In the genomic region with DNA sequence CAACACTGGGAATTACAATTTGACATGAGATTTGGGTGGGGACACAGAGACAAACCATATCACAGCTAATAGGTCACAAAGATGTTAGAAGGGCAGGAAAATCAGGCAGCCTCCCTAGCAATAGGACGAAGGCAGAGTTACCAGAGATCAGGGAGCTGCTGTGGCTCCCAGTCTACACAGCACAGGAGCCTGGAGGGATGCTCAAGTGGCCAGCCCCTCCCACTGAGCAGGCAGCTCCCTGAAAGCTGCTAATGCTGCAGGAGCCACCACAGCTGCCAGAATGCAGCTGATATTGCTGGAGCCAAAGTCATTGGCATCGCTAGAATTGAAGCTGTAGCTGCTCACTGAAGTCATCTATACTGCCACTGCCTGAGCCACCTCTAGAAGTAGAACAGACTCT, we compare ENCODE assay signal across 16 cellular contexts. TPM values are rescaled to one million over a fixed set of nuclear protein-coding genes. Genes with fewer than 3 reads are reported as not detected.
A peak's percentile ranks its signal among the peaks of the same experiment; 100 is the strongest.
DNase-seq lines count a peak whose midpoint lies in the region; ATAC-seq and TF ChIP-seq lines count a peak whose summit lies in the region.
"Had no signal": no experiment of that assay in that cellular context is flagged by ENCODE, and none has a peak within 500 bp of the region (broad histone marks: within the 10 kb centered on the region; RNA-seq: fewer than 3 reads in every experiment).

No MANE protein-coding gene starts in this region.

- H3K27me3 ChIP-seq in BLaER1 (no peaks in the 10 kb centered on the region), GM23338 (ENCODE audit: insufficient read depth) (no peaks in the 10 kb centered on the region)

- POLR2A ChIA-PET in WTC11 (lab: Charles Lee): no interaction called here

- H3K36me3 Mint-ChIP-seq in GM23338 (ENCODE audit: low read depth) (no peaks in the 10 kb centered on the region), WTC11 (no peaks in the 10 kb centered on the region)
- H3K36me3 Mint-ChIP-seq: IgD-negative memory B cell had no signal

- H4K20me1 ChIP-seq in BLaER1 (no peaks in the 10 kb centered on the region), GM23338 (replicated peaks; ENCODE audit: insufficient read depth) (no peaks in the 10 kb centered on the region)

- H3K9ac ChIP-seq in BLaER1: no peak overlapping the region

- H3K4me3 Mint-ChIP-seq in GM23338: no peak overlapping the region
- no peak overlapping the region for H3K4me3 Mint-ChIP-seq in WTC11
- H3K4me3 Mint-ChIP-seq: IgD-negative memory B cell had no signal

- no peak overlapping the region for H3K4me3 ChIP-seq in BLaER1
- H3K4me3 ChIP-seq in GM23338: no peak overlapping the region
- H3K4me3 ChIP-seq: A549, GM12878, HAP-1 had no signal

- H2AFZ ChIP-seq in GM23338: no peak overlapping the region

- no peaks in the 10 kb centered on the region for H3K9me2 ChIP-seq in GM23338 (ENCODE audit: insufficient read depth)

- H3K4me1 ChIP-seq in BLaER1 (peaks cover 28% of the 10 kb centered on the region), GM23338 (ENCODE audit: insufficient read depth) (peaks cover 10% of the 10 kb centered on the region; the same call in 1 of the 2 replicates)
- H3K4me1 ChIP-seq: A549, HAP-1 had no signal

- no peak for TF ChIP-seq CTCF in GM23338 (conservative IDR thresholded peaks at IDR 0.05; ENCODE audit: low read depth in 2 of 2)
- no peak for TF ChIP-seq CTCF in WTC11 (IDR thresholded peaks at IDR 0.05)
- TF ChIP-seq CTCF in GM10266 (IDR thresholded peaks at IDR 0.05; ENCODE audit: control insufficient read depth, insufficient read depth, low read depth, missing control alignments): no peak

- H3K4me2 ChIP-seq in BLaER1: peak overlapping the region; percentile 4; the same call in 1 of the 2 replicates
- no peak overlapping the region for H3K4me2 ChIP-seq in GM23338
- H3K4me2 ChIP-seq: A549 had no signal

- H3K27me3 Mint-ChIP-seq in GM23338 (ENCODE audit: insufficient read depth, low read depth, poor library complexity) (no peaks in the 10 kb centered on the region), WTC11 (ENCODE audit: low read depth) (no peaks in the 10 kb centered on the region)

- H3K36me3 ChIP-seq in BLaER1 (no peaks in the 10 kb centered on the region), GM23338 (ENCODE audit: insufficient read depth) (no peaks in the 10 kb centered on the region)
- H3K36me3 ChIP-seq: HAP-1 had no signal

- no peaks in the 10 kb centered on the region for H3K79me2 ChIP-seq in GM23338 (replicated peaks; ENCODE audit: insufficient read depth)

- H3K9me3 Mint-ChIP-seq in GM23338 (no peaks in the 10 kb centered on the region), WTC11 (no peaks in the 10 kb centered on the region)
- H3K9me3 Mint-ChIP-seq: IgD-negative memory B cell had no signal

- no peak overlapping the region for H3K27ac ChIP-seq in BLaER1
- H3K27ac ChIP-seq in GM23338 (ENCODE audit: low read depth): no peak overlapping the region
- H3K27ac ChIP-seq: A549 had no signal

- H3K9me3 ChIP-seq in BLaER1: no peaks in the 10 kb centered on the region
- H3K9me3 ChIP-seq: A549, HAP-1 had no signal

- H3K27ac Mint-ChIP-seq in GM23338 (no peak overlapping the region), WTC11 (no peak overlapping the region)
- H3K27ac Mint-ChIP-seq: IgD-negative memory B cell had no signal

- H3K4me1 Mint-ChIP-seq in GM23338: peaks cover 9% of the 10 kb centered on the region; the same call in 2 of the 3 replicates
- peaks cover 12% of the 10 kb centered on the region for H3K4me1 Mint-ChIP-seq in WTC11
- H3K4me1 Mint-ChIP-seq: IgD-negative memory B cell had no signal

- CTCF ChIA-PET in WTC11 (lab: Charles Lee): interaction anchor here (0.8 kb wide), 1 partner anchor 116 kb away, joined by 3 read pairs; no protein-coding TSS in a partner anchor

- DNase-seq in GM23338 (ENCODE audit: low spot score) (peak; percentile 39), WTC11 (ENCODE audit: low spot score) (peak; percentile 27), iPS-NIHi7 (ENCODE audit: extremely low spot score) (peak; percentile 16), SIG-M5 treated with dmso at 0.1 percent for 504 hours (lab: John Stamatoyannopoulos, UW; ENCODE audit: unreplicated experiment) (no peak), GM10266 (ENCODE audit: extremely low spot score) (no peak), cerebellar cortex (ENCODE audit: low spot score) (no peak)
- DNase-seq: DMS53, GOT3 had no signal

- H3F3A ChIP-seq in GM23338 (replicated peaks; ENCODE audit: low read depth): no peaks in the 10 kb centered on the region

- ATAC-seq in GM23338 (peak; percentile 84), WTC11 (peak; percentile 64)
- ATAC-seq: A549, GM12878 had no signal

TF ChIP-seq in GM23338, 12 proteins besides CTCF, POLR2A, EP300 and RAD21 (continues in another document):
- no peak for TF ChIP-seq ZNF114 (CRISPR knock-in tag; IDR thresholded peaks at IDR 0.05)

TF ChIP-seq in WTC11, 78 proteins besides CTCF, POLR2A, EP300 and RAD21:
- TF ChIP-seq ZNF396 (CRISPR knock-in tag; IDR thresholded peaks at IDR 0.05; ENCODE audit: borderline replicate concordance) (no peak), GTF2I (CRISPR knock-in tag; conservative IDR thresholded peaks at IDR 0.05) (no peak)
- TF ChIP-seq, protein P1, sequence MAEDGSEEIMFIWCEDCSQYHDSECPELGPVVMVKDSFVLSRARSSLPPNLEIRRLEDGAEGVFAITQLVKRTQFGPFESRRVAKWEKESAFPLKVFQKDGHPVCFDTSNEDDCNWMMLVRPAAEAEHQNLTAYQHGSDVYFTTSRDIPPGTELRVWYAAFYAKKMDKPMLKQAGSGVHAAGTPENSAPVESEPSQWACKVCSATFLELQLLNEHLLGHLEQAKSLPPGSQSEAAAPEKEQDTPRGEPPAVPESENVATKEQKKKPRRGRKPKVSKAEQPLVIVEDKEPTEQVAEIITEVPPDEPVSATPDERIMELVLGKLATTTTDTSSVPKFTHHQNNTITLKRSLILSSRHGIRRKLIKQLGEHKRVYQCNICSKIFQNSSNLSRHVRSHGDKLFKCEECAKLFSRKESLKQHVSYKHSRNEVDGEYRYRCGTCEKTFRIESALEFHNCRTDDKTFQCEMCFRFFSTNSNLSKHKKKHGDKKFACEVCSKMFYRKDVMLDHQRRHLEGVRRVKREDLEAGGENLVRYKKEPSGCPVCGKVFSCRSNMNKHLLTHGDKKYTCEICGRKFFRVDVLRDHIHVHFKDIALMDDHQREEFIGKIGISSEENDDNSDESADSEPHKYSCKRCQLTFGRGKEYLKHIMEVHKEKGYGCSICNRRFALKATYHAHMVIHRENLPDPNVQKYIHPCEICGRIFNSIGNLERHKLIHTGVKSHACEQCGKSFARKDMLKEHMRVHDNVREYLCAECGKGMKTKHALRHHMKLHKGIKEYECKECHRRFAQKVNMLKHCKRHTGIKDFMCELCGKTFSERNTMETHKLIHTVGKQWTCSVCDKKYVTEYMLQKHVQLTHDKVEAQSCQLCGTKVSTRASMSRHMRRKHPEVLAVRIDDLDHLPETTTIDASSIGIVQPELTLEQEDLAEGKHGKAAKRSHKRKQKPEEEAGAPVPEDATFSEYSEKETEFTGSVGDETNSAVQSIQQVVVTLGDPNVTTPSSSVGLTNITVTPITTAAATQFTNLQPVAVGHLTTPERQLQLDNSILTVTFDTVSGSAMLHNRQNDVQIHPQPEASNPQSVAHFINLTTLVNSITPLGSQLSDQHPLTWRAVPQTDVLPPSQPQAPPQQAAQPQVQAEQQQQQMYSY (CRISPR knock-in tag; IDR thresholded peaks at IDR 0.05): no peak
- TF ChIP-seq, protein P2, sequence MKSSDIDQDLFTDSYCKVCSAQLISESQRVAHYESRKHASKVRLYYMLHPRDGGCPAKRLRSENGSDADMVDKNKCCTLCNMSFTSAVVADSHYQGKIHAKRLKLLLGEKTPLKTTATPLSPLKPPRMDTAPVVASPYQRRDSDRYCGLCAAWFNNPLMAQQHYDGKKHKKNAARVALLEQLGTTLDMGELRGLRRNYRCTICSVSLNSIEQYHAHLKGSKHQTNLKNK (CRISPR knock-in tag; IDR thresholded peaks at IDR 0.05): no peak
- TF ChIP-seq, protein P3, sequence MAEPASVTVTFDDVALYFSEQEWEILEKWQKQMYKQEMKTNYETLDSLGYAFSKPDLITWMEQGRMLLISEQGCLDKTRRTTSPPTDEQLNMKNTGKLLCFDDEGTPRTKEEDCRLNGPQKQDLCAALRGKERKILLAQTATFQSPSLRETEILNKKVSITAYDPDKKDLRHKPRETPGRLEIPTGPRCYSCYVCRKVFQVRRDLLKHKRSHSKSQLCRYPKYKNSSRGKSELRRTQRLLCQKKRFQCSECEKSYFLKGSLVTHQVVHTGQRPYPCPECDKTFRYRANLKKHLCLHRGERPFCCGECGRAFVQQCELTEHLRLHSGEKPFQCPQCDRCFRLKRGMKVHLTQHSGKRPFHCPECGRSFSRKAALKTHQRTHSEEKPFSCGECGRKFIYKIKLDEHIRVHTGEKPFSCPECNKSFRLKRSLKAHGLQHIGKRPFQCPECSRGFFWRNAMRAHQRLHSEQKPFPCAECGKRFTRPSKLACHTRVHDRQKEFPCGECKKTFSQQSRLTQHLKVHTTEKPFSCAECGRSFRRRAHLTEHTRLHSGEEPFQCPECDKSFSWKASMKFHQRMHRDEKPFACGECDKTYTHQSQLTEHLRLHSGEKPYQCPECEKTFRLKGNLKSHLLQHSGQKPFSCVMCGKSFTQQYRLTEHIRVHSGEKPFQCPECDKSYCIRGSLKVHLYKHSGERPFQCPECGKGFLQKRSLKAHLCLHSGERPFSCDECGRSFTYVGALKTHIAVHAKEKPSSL (CRISPR knock-in tag; conservative IDR thresholded peaks at IDR 0.05): no peak

RNA-seq across cellular contexts. Expression of a gene that starts 51.0 kb away (rescaled TPM):
- total RNA-seq in GM23338 (2014; rRNA removed; shearing (Covaris generic)): 2.9 and 5.8 TPM in 2 replicates
- polyA plus RNA-seq in GM23338 (2016; fragmentation: Nextera tagmentation; extraction: Ambion mirVana): 13.4 and 21.4 TPM in 2 replicates
- 12.5 to 16.5 TPM (median 13.7 TPM) in 3 replicates for total RNA-seq in WTC11 (2021)
- total RNA-seq: GM12878, HT1080 had no signal
- polyA plus RNA-seq: A549, AG04450, BJ, IgD-negative memory B cell had no signal

RNA-seq across cellular contexts. Expression of a gene that starts 55.9 kb away (rescaled TPM):
- 173 and 199 TPM in 2 replicates for total RNA-seq in GM23338 (2014; rRNA removed; shearing (Covaris generic))
- polyA plus RNA-seq in GM23338 (2016; fragmentation: Nextera tagmentation; extraction: Ambion mirVana): 173 and 209 TPM in 2 replicates
- total RNA-seq in WTC11 (2021): 138 to 150 TPM (median 147 TPM) in 3 replicates

Comparison
In these comparisons a context has a peak if more than half of its experiments do, and no peak if none do; other contexts are left out.
1. DNase-seq: peak in GM23338 (single experiment), WTC11 (single experiment) and iPS-NIHi7 (single experiment); none in SIG-M5 treated with dmso at 0.1 percent for 504 hours (single experiment), GM10266 (single experiment) and cerebellar cortex (single experiment).